Comparison of ENCODE assay signal across 8 cellular contexts in the genomic region with DNA sequence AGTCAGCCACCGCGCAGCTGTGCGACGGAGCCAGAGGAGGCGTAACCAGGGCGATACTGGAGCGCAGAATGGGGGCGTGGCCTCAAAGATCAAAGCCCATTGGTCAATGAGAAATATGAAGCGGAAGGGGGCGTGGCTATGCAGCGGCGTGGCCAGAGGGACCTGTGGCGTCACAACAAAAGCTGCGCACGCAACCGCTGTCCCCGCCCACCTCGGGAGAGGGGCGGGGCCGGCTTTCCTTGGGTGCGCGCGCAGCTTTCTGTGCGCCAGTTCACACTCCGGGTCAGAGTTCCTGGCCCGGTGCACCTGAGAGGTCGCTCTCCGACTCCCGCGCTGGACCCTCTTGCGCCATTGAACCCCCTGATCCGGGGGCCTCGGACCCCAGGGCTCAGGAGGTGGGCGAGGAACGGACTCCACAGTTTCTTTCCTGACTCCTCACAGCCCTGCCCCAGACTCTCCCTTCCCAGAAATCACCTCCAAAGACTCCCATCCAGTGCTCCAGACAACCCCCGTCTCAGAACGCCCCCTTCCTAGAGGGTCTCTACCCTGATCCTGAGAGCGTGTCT. TPM values are rescaled to one million over a fixed set of nuclear protein-coding genes. Genes with fewer than 3 reads are reported as not detected.
DNase-seq lines count a peak whose midpoint lies in the region; ATAC-seq and TF ChIP-seq lines count a peak whose summit lies in the region.

A gene (plus strand): TSS at position 269 of the 566 bp plus-strand sequence.

- peak; percentile 87 for ATAC-seq in foreskin keratinocyte

- H2AFZ ChIP-seq in neuron (ENCODE audit: low read depth, low read length): peak within 1 kb of the TSS; percentile 74

- TF ChIP-seq CTCF in HFF-Myc (IDR thresholded peaks at IDR 0.05; ENCODE audit: low read depth, low read length, missing control alignments) (no peak), foreskin keratinocyte (conservative IDR thresholded peaks at IDR 0.05) (no peak)

- H3K27me3 ChIP-seq in SJSA1 (replicated peaks) (no peaks in the 10 kb centered on the region), foreskin keratinocyte (no peaks in the 10 kb centered on the region), neuron (ENCODE audit: insufficient read depth, low read length) (no peaks in the 10 kb centered on the region)

- DNase-seq in GM04503 (ENCODE audit: low read depth) (peak; percentile 84), HFF-Myc (ENCODE audit: extremely low read depth, low read depth) (peak; percentile 99), MV-4-11 (lab: John Stamatoyannopoulos, UW) (peak; percentile 99), SJSA1 (ENCODE audit: low read depth in 1 of 2, low spot score in 2 of 2) (peak; percentile 98 to 100), foreskin keratinocyte (peak; percentile 90 to 96), stromal cell of bone marrow (ENCODE audit: low read depth) (peak; percentile 97)
- peak; percentile 99 to 100 (median 100) for DNase-seq in activated naive CD4-positive, alpha-beta T cell (lab: John Stamatoyannopoulos, UW)

- H3K36me3 ChIP-seq in SJSA1 (peaks cover 24% of the 10 kb centered on the region), neuron (ENCODE audit: insufficient read depth, low read length) (peaks cover 24% of the 10 kb centered on the region)

- H3K27ac ChIP-seq in SJSA1: peak within 1 kb of the TSS; percentile 96
- peak within 1 kb of the TSS; percentile 93 for H3K27ac ChIP-seq in foreskin keratinocyte

- H3K4me3 ChIP-seq in HFF-Myc (replicated peaks; ENCODE audit: low read depth, low read length): peak within 1 kb of the TSS; percentile 96
- peak within 1 kb of the TSS; percentile 82 for H3K4me3 ChIP-seq in SJSA1
- H3K4me3 ChIP-seq in neuron (ENCODE audit: low read length): peak within 1 kb of the TSS; percentile 69

- peaks cover 13% of the 10 kb centered on the region for H3K4me1 ChIP-seq in SJSA1 (replicated peaks)
- peaks cover 12% of the 10 kb centered on the region for H3K4me1 ChIP-seq in foreskin keratinocyte
- peaks cover 16% of the 10 kb centered on the region for H3K4me1 ChIP-seq in neuron (ENCODE audit: insufficient read depth, low read length)

- H3K9me3 ChIP-seq in SJSA1 (replicated peaks) (no peaks in the 10 kb centered on the region), neuron (ENCODE audit: low read length) (no peaks in the 10 kb centered on the region)

RNA-seq across cellular contexts. Expression of the gene that starts here (rescaled TPM):
- 25.4 and 26.7 TPM in 2 replicates for total RNA-seq in SJSA1 (2014; rRNA removed; shearing (Covaris generic))
- 25.6 and 29.9 TPM in 2 replicates for total RNA-seq in foreskin keratinocyte
- 40.6 and 46.1 TPM in 2 replicates for polyA plus RNA-seq in foreskin keratinocyte

Comparison
In these comparisons a context has a peak if more than half of its experiments do, and no peak if none do; other contexts are left out.
1. Peak in every context shown above with its lines: DNase-seq, ATAC-seq, H3K4me3 ChIP-seq and H3K27ac ChIP-seq.